27 cellular contexts compared by ENCODE assay signal in genomic region chr20:10579942-10580341, GRCh38.
"Had no signal": no experiment of that assay in that cellular context is flagged by ENCODE, and none has a peak within 500 bp of the region (broad histone marks: within the 10 kb centered on the region; RNA-seq: fewer than 3 reads in every experiment).

No MANE protein-coding gene starts in this region.

- H3K27me3 Mint-ChIP-seq: activated B cell treated with CpG ODN at 0.5 μM for 24 hours; activated CD4-positive, alpha-beta T cell treated with anti-CD3 and anti-CD28 coated beads for 36 hours; activated naive CD8-positive, alpha-beta T cell; activated T-cell treated with anti-CD3 and anti-CD28 coated beads, Interleukin-2, amount 50 U/mL, for 24 hours; central memory CD8-positive, alpha-beta T cell; naive thymus-derived CD8-positive, alpha-beta T cell; progenitor cell of endocrine pancreas; stimulated activated naive CD8-positive, alpha-beta T cell treated with anti-CD3 and anti-CD28 coated beads, Interleukin-15, Interleukin-2, amounts not matched to agents 100 ng/mL and 50 ng/mL, for 24 hours had no signal

- H3K27ac Mint-ChIP-seq: activated B cell treated with CpG ODN at 0.5 μM for 24 hours; activated CD4-positive, alpha-beta T cell treated with anti-CD3 and anti-CD28 coated beads for 36 hours; activated naive CD8-positive, alpha-beta T cell; activated T-cell treated with anti-CD3 and anti-CD28 coated beads, Interleukin-2, amount 50 U/mL, for 24 hours; activated T-helper 2 cell treated with anti-CD3 and anti-CD28 coated beads, Interferon-gamma antibody, Interleukin-2, Interleukin-4, amounts not matched to agents 10 μg/mL and 5 μg/mL and 100 μg/mL, durations not matched to agents 14 hours and 24 hours and 36 hours; neural progenitor cell; progenitor cell of endocrine pancreas; stimulated activated naive CD8-positive, alpha-beta T cell treated with anti-CD3 and anti-CD28 coated beads, Interleukin-15, Interleukin-2, amounts not matched to agents 100 ng/mL and 50 ng/mL, for 24 hours; T-helper 1 cell treated with Interleukin-12 subunit alpha and Interleukin-12 subunit beta and Interleukin-4 antibody, amounts not matched to agents 30 μg/mL and 1 μg/mL, for 36 hours had no signal

- FAIRE-seq: colon, kidney had no signal

- H3K9me3 Mint-ChIP-seq: activated B cell treated with CpG ODN at 0.5 μM for 24 hours; activated T-cell treated with anti-CD3 and anti-CD28 coated beads, Interleukin-2, amount 50 U/mL, for 24 hours; activated T-helper 2 cell treated with anti-CD3 and anti-CD28 coated beads, Interferon-gamma antibody, Interleukin-2, Interleukin-4, amounts not matched to agents 10 μg/mL and 5 μg/mL and 100 μg/mL, durations not matched to agents 14 hours and 24 hours and 36 hours; central memory CD8-positive, alpha-beta T cell; naive thymus-derived CD8-positive, alpha-beta T cell; neural progenitor cell; stimulated activated naive CD8-positive, alpha-beta T cell treated with anti-CD3 and anti-CD28 coated beads, Interleukin-15, Interleukin-2, amounts not matched to agents 100 ng/mL and 50 ng/mL, for 24 hours; T-helper 1 cell treated with Interleukin-12 subunit alpha and Interleukin-12 subunit beta and Interleukin-4 antibody, amounts not matched to agents 30 μg/mL and 1 μg/mL, for 36 hours had no signal

- H3K4me3 Mint-ChIP-seq: activated B cell treated with CpG ODN at 0.5 μM for 24 hours; activated CD4-positive, alpha-beta T cell treated with anti-CD3 and anti-CD28 coated beads for 36 hours; activated naive CD8-positive, alpha-beta T cell; activated T-cell treated with anti-CD3 and anti-CD28 coated beads, Interleukin-2, amount 50 U/mL, for 24 hours; central memory CD8-positive, alpha-beta T cell; naive thymus-derived CD8-positive, alpha-beta T cell; neural progenitor cell; stimulated activated naive CD8-positive, alpha-beta T cell treated with anti-CD3 and anti-CD28 coated beads, Interleukin-15, Interleukin-2, amounts not matched to agents 100 ng/mL and 50 ng/mL, for 24 hours; T-helper 1 cell treated with Interleukin-12 subunit alpha and Interleukin-12 subunit beta and Interleukin-4 antibody, amounts not matched to agents 30 μg/mL and 1 μg/mL, for 36 hours had no signal

- H3K4me1 Mint-ChIP-seq: activated B cell treated with CpG ODN at 0.5 μM for 24 hours had no signal

- H3K36me3 Mint-ChIP-seq: neural progenitor cell had no signal

- ATAC-seq: activated CD4-positive, alpha-beta T cell treated with anti-CD3 and anti-CD28 coated beads for 36 hours; heart right ventricle; left lobe of liver; lower lobe of right lung; naive thymus-derived CD8-positive, alpha-beta T cell; upper lobe of right lung had no signal

- DNase-seq: activated B cell treated with CpG ODN at 0.5 μM for 24 hours; activated CD4-positive, alpha-beta T cell treated with anti-CD3 and anti-CD28 coated beads for 36 hours; activated CD4-positive, alpha-beta T cell treated with anti-CD3 and anti-CD28 coated beads, Interleukin-2, amount 50 U/mL, for 4 hours; activated CD8-positive, alpha-beta memory T cell treated with anti-CD3 and anti-CD28 coated beads for 24 hours; activated CD8-positive, alpha-beta memory T cell treated with anti-CD3 and anti-CD28 coated beads, Interleukin-2, amount 50 U/mL, for 4 hours; activated naive CD4-positive, alpha-beta T cell; activated T-cell treated with anti-CD3 and anti-CD28 coated beads, Interleukin-2, amount 50 U/mL, for 24 hours; adrenal gland; effector memory CD4-positive, alpha-beta T cell; heart right ventricle; kidney; lower lobe of right lung; naive thymus-derived CD8-positive, alpha-beta T cell; stimulated activated CD4-positive, alpha-beta T cell treated with anti-CD3 and anti-CD28 coated beads, Interleukin-12 subunit alpha, Interleukin-12 subunit beta, amount 100 ng/mL, for 4 hours; substantia nigra; T1000; thyroid gland; upper lobe of right lung had no signal
